8 cellular contexts compared by ENCODE assay signal in genomic region chr2:28390241-28390856, GRCh38. TPM values are rescaled to one million over a fixed set of nuclear protein-coding genes. Genes with fewer than 3 reads are reported as not detected.
A peak's percentile ranks its signal among the peaks of the same experiment; 100 is the strongest.
DNase-seq lines count a peak whose midpoint lies in the region; ATAC-seq and TF ChIP-seq lines count a peak whose summit lies in the region.

No MANE protein-coding gene starts in this region.

- H3K36me3 Mint-ChIP-seq in WTC11 = no peaks in the 10 kb centered on the region
- H3K36me3 Mint-ChIP-seq in immature natural killer cell = peaks cover 0 to 6% (median 4%) of the 10 kb centered on the region in 3 donors

- H4K20me1 ChIP-seq in smooth muscle cell (ENCODE audit: low read depth) = peaks cover 20% of the 10 kb centered on the region

- H3K9ac ChIP-seq in smooth muscle cell (ENCODE audit: low read depth) = peak overlapping the region; percentile 86

- H3K4me1 Mint-ChIP-seq in WTC11 = peaks cover 18% of the 10 kb centered on the region
- peaks cover 17 to 23% of the 10 kb centered on the region in 2 donors for H3K4me1 Mint-ChIP-seq in immature natural killer cell

- H3K9me3 ChIP-seq in breast epithelium (no peaks in the 10 kb centered on the region), smooth muscle cell (replicated peaks; ENCODE audit: low read depth) (no peaks in the 10 kb centered on the region)

- H3K4me3 ChIP-seq in breast epithelium (peak overlapping the region; percentile 74 to 92 (median 92)), smooth muscle cell (peak overlapping the region; percentile 99)

- intact Hi-C loops in breast epithelium (cut with DNase I; ENCODE audit: low total_unique reads) = loop anchor here (2.0 kb wide), 1 partner anchor 502 kb away; no protein-coding TSS in a partner anchor

- DNase-seq in ACHN (peak; percentile 94), NCI-H146 (lab: John Stamatoyannopoulos, UW) (peak; percentile 80), WTC11 (ENCODE audit: low spot score) (peak; percentile 67), breast epithelium (ENCODE audit: low spot score in 2 of 2) (peak; percentile 92 to 95), immature natural killer cell (peak; percentile 91 to 92 (median 92)), smooth muscle cell (lab: John Stamatoyannopoulos, UW; ENCODE audit: unreplicated experiment) (peak; percentile 95)

- H3K4me1 ChIP-seq in breast epithelium (peaks cover 0 to 5% of the 10 kb centered on the region in 2 donors), smooth muscle cell (ENCODE audit: low read depth) (peaks cover 29% of the 10 kb centered on the region)

- H3K27me3 Mint-ChIP-seq in WTC11 (ENCODE audit: low read depth) (peaks cover 56% of the 10 kb centered on the region), immature natural killer cell (ENCODE audit: low read depth in 3 of 3) (peaks cover 25 to 39% (median 27%) of the 10 kb centered on the region in 3 donors)

- H3K27ac ChIP-seq in breast epithelium = peak overlapping the region; percentile 100
- peak overlapping the region; percentile 99 for H3K27ac ChIP-seq in smooth muscle cell (ENCODE audit: low read depth)

- TF ChIP-seq POLR2A in breast epithelium (IDR thresholded peaks at IDR 0.05) = no peak

- H3K36me3 ChIP-seq in breast epithelium (no peaks in the 10 kb centered on the region), smooth muscle cell (ENCODE audit: low read depth) (no peaks in the 10 kb centered on the region)

- 1% methylated on average over 34 of the region's 53 CpGs for WGBS in smooth muscle cell (ENCODE audit: low lambda C conversion rate)

- ATAC-seq in GM18867 (IDR thresholded peaks at IDR 0.05; ENCODE audit: unreplicated experiment) (peak; percentile 25), WTC11 (peak; percentile 1), HG03442 (IDR thresholded peaks at IDR 0.05; ENCODE audit: unreplicated experiment) (no peak)

- H3K9me3 Mint-ChIP-seq in WTC11 (no peaks in the 10 kb centered on the region), immature natural killer cell (peaks cover 0 to 6% (median 0%) of the 10 kb centered on the region in 6 donors)

- CTCF ChIA-PET in WTC11 (lab: Charles Lee) = interaction anchor here (1.1 to 1.4 kb wide), 3 partner anchors 23 to 176 kb away, joined by 3 to 5 read pairs (median 4); no protein-coding TSS in a partner anchor

- H3K27ac Mint-ChIP-seq in WTC11 (no peak overlapping the region), immature natural killer cell (peak overlapping the region in 5 of 6 donors; percentile 95 to 100 (median 99))

- peak overlapping the region; percentile 84 for H3K4me3 Mint-ChIP-seq in WTC11
- peak overlapping the region; percentile 88 to 97 (median 94) for H3K4me3 Mint-ChIP-seq in immature natural killer cell

- POLR2A ChIA-PET in WTC11 (lab: Charles Lee) = interaction anchor here (0.9 kb wide), 1 partner anchor 638 kb away, joined by 4 read pairs; no protein-coding TSS in a partner anchor

- no peak overlapping the region for H2AFZ ChIP-seq in smooth muscle cell (ENCODE audit: low read depth)

- no peak for TF ChIP-seq CTCF in WTC11 (IDR thresholded peaks at IDR 0.05)
- TF ChIP-seq CTCF in breast epithelium (IDR thresholded peaks at IDR 0.05) = peak; percentile 25 to 68 (median 55)
- TF ChIP-seq CTCF in smooth muscle cell (IDR thresholded peaks at IDR 0.05; ENCODE audit: borderline replicate concordance, insufficient read depth, poor library complexity, severe bottlenecking) = no peak

- H3K27me3 ChIP-seq in breast epithelium (no peaks in the 10 kb centered on the region), smooth muscle cell (ENCODE audit: low read depth) (no peaks in the 10 kb centered on the region)

- in situ Hi-C loops in ACHN (cut with HindIII; ENCODE audit: low pct_ligation_motif_present, low pct_unique_long_range_greater_than_20kb, low sequenced_read_pairs) = no loop called here

- H3K4me2 ChIP-seq in smooth muscle cell = peak overlapping the region; percentile 82

- peaks cover 26% of the 10 kb centered on the region for H3K79me2 ChIP-seq in smooth muscle cell (ENCODE audit: low read depth)

- H3F3A ChIP-seq in smooth muscle cell (ENCODE audit: low read depth) = peaks cover 17% of the 10 kb centered on the region

TF ChIP-seq in WTC11, 78 proteins besides CTCF, POLR2A, EP300 and RAD21 (continues in another document):
- no peak for TF ChIP-seq ATF2 (CRISPR knock-in tag; IDR thresholded peaks at IDR 0.05; ENCODE audit: borderline replicate concordance, low read depth)
- no peak for TF ChIP-seq ZNF671 (CRISPR knock-in tag; IDR thresholded peaks at IDR 0.05)
- TF ChIP-seq, protein P1, sequence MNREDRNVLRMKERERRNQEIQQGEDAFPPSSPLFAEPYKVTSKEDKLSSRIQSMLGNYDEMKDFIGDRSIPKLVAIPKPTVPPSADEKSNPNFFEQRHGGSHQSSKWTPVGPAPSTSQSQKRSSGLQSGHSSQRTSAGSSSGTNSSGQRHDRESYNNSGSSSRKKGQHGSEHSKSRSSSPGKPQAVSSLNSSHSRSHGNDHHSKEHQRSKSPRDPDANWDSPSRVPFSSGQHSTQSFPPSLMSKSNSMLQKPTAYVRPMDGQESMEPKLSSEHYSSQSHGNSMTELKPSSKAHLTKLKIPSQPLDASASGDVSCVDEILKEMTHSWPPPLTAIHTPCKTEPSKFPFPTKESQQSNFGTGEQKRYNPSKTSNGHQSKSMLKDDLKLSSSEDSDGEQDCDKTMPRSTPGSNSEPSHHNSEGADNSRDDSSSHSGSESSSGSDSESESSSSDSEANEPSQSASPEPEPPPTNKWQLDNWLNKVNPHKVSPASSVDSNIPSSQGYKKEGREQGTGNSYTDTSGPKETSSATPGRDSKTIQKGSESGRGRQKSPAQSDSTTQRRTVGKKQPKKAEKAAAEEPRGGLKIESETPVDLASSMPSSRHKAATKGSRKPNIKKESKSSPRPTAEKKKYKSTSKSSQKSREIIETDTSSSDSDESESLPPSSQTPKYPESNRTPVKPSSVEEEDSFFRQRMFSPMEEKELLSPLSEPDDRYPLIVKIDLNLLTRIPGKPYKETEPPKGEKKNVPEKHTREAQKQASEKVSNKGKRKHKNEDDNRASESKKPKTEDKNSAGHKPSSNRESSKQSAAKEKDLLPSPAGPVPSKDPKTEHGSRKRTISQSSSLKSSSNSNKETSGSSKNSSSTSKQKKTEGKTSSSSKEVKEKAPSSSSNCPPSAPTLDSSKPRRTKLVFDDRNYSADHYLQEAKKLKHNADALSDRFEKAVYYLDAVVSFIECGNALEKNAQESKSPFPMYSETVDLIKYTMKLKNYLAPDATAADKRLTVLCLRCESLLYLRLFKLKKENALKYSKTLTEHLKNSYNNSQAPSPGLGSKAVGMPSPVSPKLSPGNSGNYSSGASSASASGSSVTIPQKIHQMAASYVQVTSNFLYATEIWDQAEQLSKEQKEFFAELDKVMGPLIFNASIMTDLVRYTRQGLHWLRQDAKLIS (CRISPR knock-in tag; IDR thresholded peaks at IDR 0.05; ENCODE audit: borderline replicate concordance) = no peak
- no peak for TF ChIP-seq JAZF1 (CRISPR knock-in tag; IDR thresholded peaks at IDR 0.05)
- TF ChIP-seq, protein P2, sequence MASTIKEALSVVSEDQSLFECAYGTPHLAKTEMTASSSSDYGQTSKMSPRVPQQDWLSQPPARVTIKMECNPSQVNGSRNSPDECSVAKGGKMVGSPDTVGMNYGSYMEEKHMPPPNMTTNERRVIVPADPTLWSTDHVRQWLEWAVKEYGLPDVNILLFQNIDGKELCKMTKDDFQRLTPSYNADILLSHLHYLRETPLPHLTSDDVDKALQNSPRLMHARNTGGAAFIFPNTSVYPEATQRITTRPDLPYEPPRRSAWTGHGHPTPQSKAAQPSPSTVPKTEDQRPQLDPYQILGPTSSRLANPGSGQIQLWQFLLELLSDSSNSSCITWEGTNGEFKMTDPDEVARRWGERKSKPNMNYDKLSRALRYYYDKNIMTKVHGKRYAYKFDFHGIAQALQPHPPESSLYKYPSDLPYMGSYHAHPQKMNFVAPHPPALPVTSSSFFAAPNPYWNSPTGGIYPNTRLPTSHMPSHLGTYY (CRISPR knock-in tag; IDR thresholded peaks at IDR 0.05) = no peak
- no peak for TF ChIP-seq ZNF416 (CRISPR knock-in tag; IDR thresholded peaks at IDR 0.05)
- TF ChIP-seq FOXP1 (CRISPR knock-in tag; IDR thresholded peaks at IDR 0.05; ENCODE audit: borderline replicate concordance) = peak; percentile 15; the same call in 1 of the 2 replicates
- TF ChIP-seq, protein P3, sequence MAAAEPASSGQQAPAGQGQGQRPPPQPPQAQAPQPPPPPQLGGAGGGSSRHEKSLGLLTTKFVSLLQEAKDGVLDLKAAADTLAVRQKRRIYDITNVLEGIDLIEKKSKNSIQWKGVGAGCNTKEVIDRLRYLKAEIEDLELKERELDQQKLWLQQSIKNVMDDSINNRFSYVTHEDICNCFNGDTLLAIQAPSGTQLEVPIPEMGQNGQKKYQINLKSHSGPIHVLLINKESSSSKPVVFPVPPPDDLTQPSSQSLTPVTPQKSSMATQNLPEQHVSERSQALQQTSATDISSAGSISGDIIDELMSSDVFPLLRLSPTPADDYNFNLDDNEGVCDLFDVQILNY (CRISPR knock-in tag; IDR thresholded peaks at IDR 0.05) = peak; percentile 52; the same call in 1 of the 2 replicates
- TF ChIP-seq MXD4 (CRISPR knock-in tag; IDR thresholded peaks at IDR 0.05; ENCODE audit: borderline replicate concordance) = no peak
- no peak for TF ChIP-seq ZNF263 (CRISPR knock-in tag; IDR thresholded peaks at IDR 0.05; ENCODE audit: low read depth)

RNA-seq across cellular contexts. Expression of gene FOSL2, which starts 2.3 kb away (rescaled TPM):
- total RNA-seq in WTC11 (2021) = 3.9 to 4.5 TPM (median 4.0 TPM) in 3 replicates
- 100 to 1,000 TPM; 106 to 116 (median 116) TPM for total RNA-seq in breast epithelium
- polyA plus RNA-seq in immature natural killer cell = 10 to 100 TPM; 27.2 to 54.3 (median 28.7) TPM
- 106 and 120 TPM in 2 replicates for total RNA-seq in smooth muscle cell
- polyA plus RNA-seq in smooth muscle cell = 70.8 and 72.6 TPM in 2 replicates

Comparison
In these comparisons a context has a peak if more than half of its experiments do, and no peak if none do; other contexts are left out.
1. CTCF ChIP-seq: peak in breast epithelium (3 of 3); none in WTC11 (single experiment) and smooth muscle cell (single experiment).
2. RNA of gene FOSL2, which starts 2.3 kb away (total RNA-seq): 106 to 116 TPM in breast epithelium and 106 to 120 TPM in smooth muscle cell; 3.9 to 4.5 TPM in WTC11; every median in the first group is over 10 times any median in the second.
3. Peak in every context shown above with its lines, with median percentiles within 50 percentile points of each other: DNase-seq.